ENCODE assay signal across 8 cellular contexts in genomic region chr3:79019137-79019923, GRCh38.
A peak's percentile ranks its signal among the peaks of the same experiment; 100 is the strongest.
DNase-seq lines count a peak whose midpoint lies in the region; ATAC-seq and TF ChIP-seq lines count a peak whose summit lies in the region.

No MANE protein-coding gene starts in this region.

- POLR2A ChIA-PET in GM10248 (lab: Yijun Ruan, JAX): no interaction called here

- no peaks in the 10 kb centered on the region for H3K9me3 ChIP-seq in right atrium auricular region

- H3K27ac ChIP-seq in right atrium auricular region: peak overlapping the region; percentile 79 to 86

- in situ Hi-C loops in astrocyte of the cerebellum (cut with HindIII; ENCODE audit: low sequenced_read_pairs): no loop called here

- H3K4me3 ChIP-seq in astrocyte of the cerebellum (ENCODE audit: low read depth, low read length) (peak overlapping the region; percentile 73), right atrium auricular region (peak overlapping the region; percentile 66 to 68)

- peaks cover 0 to 3% of the 10 kb centered on the region in 2 donors for H3K4me1 ChIP-seq in right atrium auricular region

- no peaks in the 10 kb centered on the region for H3K36me3 ChIP-seq in right atrium auricular region

- TF ChIP-seq CTCF in GM10248 (IDR thresholded peaks at IDR 0.05; ENCODE audit: control extremely low read depth, extremely low read depth, low read depth, missing control alignments) (no peak), astrocyte of the cerebellum (IDR thresholded peaks at IDR 0.05; ENCODE audit: low read depth, low read length, missing control alignments) (no peak), right atrium auricular region (IDR thresholded peaks at IDR 0.05) (no peak)

- peak; percentile 37 for ATAC-seq in HG03095 (IDR thresholded peaks at IDR 0.05; ENCODE audit: unreplicated experiment)
- ATAC-seq in HG03342 (IDR thresholded peaks at IDR 0.05; ENCODE audit: unreplicated experiment): no peak

- DNase-seq in GM10248 (ENCODE audit: extremely low spot score): peak; percentile 70
- DNase-seq in NCI-H69 (lab: John Stamatoyannopoulos, UW): peak; percentile 94
- peak; percentile 84 for DNase-seq in astrocyte of the cerebellum (ENCODE audit: low read depth)
- peak; percentile 84 for DNase-seq in right atrium auricular region (ENCODE audit: low spot score)
- peak; percentile 86 for DNase-seq in pons (ENCODE audit: low spot score)
- DNase-seq in activated CD4-positive, CD25-positive, alpha-beta regulatory T cell (lab: John Stamatoyannopoulos, UW): no peak

- no peaks in the 10 kb centered on the region for H3K27me3 ChIP-seq in right atrium auricular region

- CTCF ChIA-PET in GM10248 (lab: Yijun Ruan, JAX): interaction anchor here (1.0 kb wide), 1 partner anchor 17 kb away, joined by 3 read pairs; no protein-coding TSS in a partner anchor

Comparison
In these comparisons a context has a peak if more than half of its experiments do, and no peak if none do; other contexts are left out.
1. DNase-seq: peak in GM10248 (single experiment), NCI-H69 (single experiment), astrocyte of the cerebellum (single experiment), right atrium auricular region (single experiment) and pons (single experiment); none in activated CD4-positive, CD25-positive, alpha-beta regulatory T cell (0 of 4).